In genomic region chr3:16309558-16309957, GRCh38 we compare ENCODE assay signal across 9 cellular contexts.
DNase-seq lines count a peak whose midpoint lies in the region; ATAC-seq and TF ChIP-seq lines count a peak whose summit lies in the region.
"Had no signal": no experiment of that assay in that cellular context is flagged by ENCODE, and none has a peak within 500 bp of the region (broad histone marks: within the 10 kb centered on the region; RNA-seq: fewer than 3 reads in every experiment).

No MANE protein-coding gene starts in this region.

- peak; percentile 78 for ATAC-seq in HG03095 (IDR thresholded peaks at IDR 0.05; ENCODE audit: unreplicated experiment)
- ATAC-seq in SK-N-SH treated with all-trans-retinoic acid at 6 μM for 48 hours, result peak; percentile 88

- no peaks in the 10 kb centered on the region for H3K27me3 ChIP-seq in subcutaneous abdominal adipose tissue (ENCODE audit: control insufficient read depth in 5 of 5, insufficient read depth in 4 of 5, low read length in 5 of 5)
- no peaks in the 10 kb centered on the region for H3K27me3 ChIP-seq in WERI-Rb-1 (ENCODE audit: insufficient read depth, low read depth, severe bottlenecking)
- H3K27me3 ChIP-seq: BLaER1 had no signal

- no peak for TF ChIP-seq CTCF in WERI-Rb-1 (IDR thresholded peaks at IDR 0.05; ENCODE audit: low read depth, low read length)

- DNase-seq in activated effector memory CD4-positive, alpha-beta T cell treated with anti-CD3 and anti-CD28 coated beads, Interleukin-2, amount 50 U/mL, for 16 hours, result peak; percentile 76
- no peak for DNase-seq in activated effector memory CD4-positive, alpha-beta T cell treated with Interleukin-2 at 50 U/mL for 16 hours
- DNase-seq in effector CD4-positive, alpha-beta T cell, result peak; percentile 49
- DNase-seq in OCI-M2 (lab: John Stamatoyannopoulos, UW; ENCODE audit: unreplicated experiment) (no peak), WERI-Rb-1 (no peak)

- H3K4me3 ChIP-seq in subcutaneous abdominal adipose tissue (ENCODE audit: low read depth in 1 of 5, low read length in 5 of 5) (no peak overlapping the region), WERI-Rb-1 (ENCODE audit: low read depth, low read length) (no peak overlapping the region)
- H3K4me3 ChIP-seq: BLaER1 had no signal

- peak overlapping the region; percentile 14 for H3K27ac ChIP-seq in subcutaneous abdominal adipose tissue (ENCODE audit: low read depth, low read length)
- no peak overlapping the region for H3K27ac ChIP-seq in WERI-Rb-1
- H3K27ac ChIP-seq: BLaER1 had no signal

- H3K36me3 ChIP-seq in subcutaneous abdominal adipose tissue (ENCODE audit: control insufficient read depth in 5 of 5, insufficient read depth in 5 of 5, low read length in 5 of 5) (peaks cover 0 to 18% (median 10%) of the 10 kb centered on the region in 5 donors), WERI-Rb-1 (no peaks in the 10 kb centered on the region; the same call in none of the 2 replicates)

- no peak overlapping the region for H3K9ac ChIP-seq in subcutaneous abdominal adipose tissue (ENCODE audit: low read length in 5 of 5)
- H3K9ac ChIP-seq: BLaER1 had no signal

- H3K9me3 ChIP-seq in subcutaneous abdominal adipose tissue (ENCODE audit: control insufficient read depth in 5 of 5, low read length in 5 of 5) (no peaks in the 10 kb centered on the region), WERI-Rb-1 (ENCODE audit: severe bottlenecking) (no peaks in the 10 kb centered on the region)
- H3K9me3 ChIP-seq: BLaER1 had no signal

- peaks cover 9 to 27% (median 23%) of the 10 kb centered on the region in 5 donors for H3K4me1 ChIP-seq in subcutaneous abdominal adipose tissue (ENCODE audit: control insufficient read depth in 5 of 5, insufficient read depth in 5 of 5, low read length in 5 of 5)

TF ChIP-seq in SK-N-SH treated with all-trans-retinoic acid at 6 μM for 48 hours, 23 proteins besides CTCF, POLR2A, EP300 and RAD21:
- TF ChIP-seq PATZ1 (CRISPR knock-in tag; IDR thresholded peaks at IDR 0.05; ENCODE audit: borderline replicate concordance) (no peak), ZNF565 (CRISPR knock-in tag; conservative IDR thresholded peaks at IDR 0.05; ENCODE audit: low read depth) (no peak), ZNF8 (CRISPR knock-in tag; IDR thresholded peaks at IDR 0.05) (no peak), RARB (CRISPR knock-in tag; IDR thresholded peaks at IDR 0.05) (no peak), ZC3H10 (CRISPR knock-in tag; IDR thresholded peaks at IDR 0.05) (no peak), CREB5 (CRISPR knock-in tag; IDR thresholded peaks at IDR 0.05; ENCODE audit: low read depth) (no peak), TCF4 (CRISPR knock-in tag; IDR thresholded peaks at IDR 0.05; ENCODE audit: borderline replicate concordance) (no peak), CSRNP3 (CRISPR knock-in tag; IDR thresholded peaks at IDR 0.05) (no peak), PPARA (CRISPR knock-in tag; IDR thresholded peaks at IDR 0.05; ENCODE audit: borderline replicate concordance) (no peak)

Comparison
In these comparisons a context has a peak if more than half of its experiments do, and no peak if none do; other contexts are left out.
1. DNase-seq: peak in activated effector memory CD4-positive, alpha-beta T cell treated with anti-CD3 and anti-CD28 coated beads, Interleukin-2, amount 50 U/mL, for 16 hours (single experiment) and effector CD4-positive, alpha-beta T cell (single experiment); none in activated effector memory CD4-positive, alpha-beta T cell treated with Interleukin-2 at 50 U/mL for 16 hours (single experiment), OCI-M2 (single experiment) and WERI-Rb-1 (single experiment).